ENCODE assay signal across 22 cellular contexts in genomic region chr16:57126412-57126811, GRCh38. TPM values are rescaled to one million over a fixed set of nuclear protein-coding genes. Genes with fewer than 3 reads are reported as not detected.
DNase-seq lines count a peak whose midpoint lies in the region; ATAC-seq, FAIRE-seq and TF ChIP-seq lines count a peak whose summit lies in the region.
"Had no signal": no experiment of that assay in that cellular context is flagged by ENCODE, and none has a peak within 500 bp of the region (broad histone marks: within the 10 kb centered on the region; RNA-seq: fewer than 3 reads in every experiment).

No MANE protein-coding gene starts in this region.

- no peak overlapping the region for H3K23ac ChIP-seq in H1 (ENCODE audit: insufficient read length)

- H4K5ac ChIP-seq in H1 (ENCODE audit: insufficient read length, low read depth, low read length) = no peak overlapping the region

- H2AFZ ChIP-seq in H1 (ENCODE audit: low read length) = no peak overlapping the region

- no peak overlapping the region for H4K91ac ChIP-seq in H1 (replicated peaks; ENCODE audit: insufficient read length, low read length)

- H4K20me1 ChIP-seq in H1 (replicated peaks in 1 of 2; ENCODE audit: control insufficient read depth in 1 of 2, insufficient read depth in 2 of 2, low read length in 2 of 2) = no peaks in the 10 kb centered on the region

- TF ChIP-seq RAD21 in H1 (IDR thresholded peaks at IDR 0.05 in 1 of 2, conservative IDR thresholded peaks at IDR 0.05 in 1 of 2; ENCODE audit: low read depth in 2 of 2, low read length in 2 of 2) = no peak

- no peak for TF ChIP-seq CTCF in activated CD8-positive, alpha-beta T cell treated with anti-CD3 and anti-CD28 coated beads for 36 hours (IDR thresholded peaks at IDR 0.05)
- TF ChIP-seq CTCF in H1 (IDR thresholded peaks at IDR 0.05; ENCODE audit: control extremely low read depth in 1 of 3, insufficient read depth in 1 of 3, low read depth in 1 of 3, low read length in 3 of 3) = no peak

- H3K36me3 Mint-ChIP-seq in activated CD8-positive, alpha-beta T cell treated with anti-CD3 and anti-CD28 coated beads for 36 hours (ENCODE audit: low read depth) = no peaks in the 10 kb centered on the region

- no peak for ATAC-seq in activated CD8-positive, alpha-beta T cell treated with anti-CD3 and anti-CD28 coated beads for 36 hours
- ATAC-seq: activated CD4-positive, alpha-beta T cell treated with anti-CD3 and anti-CD28 coated beads for 36 hours; left cardiac atrium had no signal

- H2BK12ac ChIP-seq in H1 (ENCODE audit: low read depth, low read length) = no peak overlapping the region

- H3K9ac ChIP-seq in H1 (replicated peaks in 1 of 4; ENCODE audit: extremely low read depth in 1 of 4, low read depth in 3 of 4, low read length in 3 of 4) = no peak overlapping the region

- H3K23me2 ChIP-seq in H1 (ENCODE audit: low read depth, low read length) = no peaks in the 10 kb centered on the region

- no peaks in the 10 kb centered on the region for H3K27me3 Mint-ChIP-seq in activated CD8-positive, alpha-beta T cell treated with anti-CD3 and anti-CD28 coated beads for 36 hours
- H3K27me3 Mint-ChIP-seq: activated CD4-positive, alpha-beta T cell treated with anti-CD3 and anti-CD28 coated beads for 36 hours had no signal

- no peak overlapping the region for H3K18ac ChIP-seq in H1 (ENCODE audit: extremely low read depth, low read length)

- no peaks in the 10 kb centered on the region; a peak in 1 of 7 replicates for H3K4me1 ChIP-seq in H1 (replicated peaks in 1 of 4; ENCODE audit: control insufficient read depth in 3 of 4, insufficient read depth in 4 of 4, low read length in 3 of 4)

- H3K4me2 ChIP-seq in H1 (ENCODE audit: insufficient read depth in 1 of 2, low read depth in 2 of 2, low read length in 2 of 2) = no peak overlapping the region

- H3K14ac ChIP-seq in H1 (ENCODE audit: insufficient read length) = no peak overlapping the region

- intact Hi-C loops in activated CD8-positive, alpha-beta T cell treated with anti-CD3 and anti-CD28 coated beads for 36 hours (cut with micrococcal nuclease) = no loop called here

- no peak overlapping the region for H2BK5ac ChIP-seq in H1 (ENCODE audit: low read depth, low read length)

- no peak for TF ChIP-seq POLR2A in H1 (IDR thresholded peaks at IDR 0.05; ENCODE audit: control extremely low read depth in 1 of 2, low read depth in 2 of 2, low read length in 2 of 2)

- H3K79me2 ChIP-seq in H1 (ENCODE audit: control insufficient read depth in 1 of 2, insufficient read depth in 2 of 2, low read length in 2 of 2) = no peaks in the 10 kb centered on the region

- H2BK15ac ChIP-seq in H1 (ENCODE audit: low read length) = no peak overlapping the region

- H3K9me3 ChIP-seq in H1 (ENCODE audit: insufficient read depth in 2 of 2, low read depth in 1 of 2, low read length in 1 of 2) = no peaks in the 10 kb centered on the region

- WGBS in H1 (ENCODE audit: extremely low coverage in 1 of 2, insufficient coverage in 1 of 2, insufficient read length in 1 of 2, insufficient replicate concordance in 2 of 2, low coverage in 1 of 2, low lambda C conversion rate in 2 of 2, missing lambda C conversion rate in 1 of 2), 2 experiments = 87% methylated on average over 4 of the region's 4 CpGs; no CpG with 5 or more reads in 1 of the 2 experiments

- H2BK120ac ChIP-seq in H1 (replicated peaks; ENCODE audit: low read depth, low read length) = no peak overlapping the region

- H3K79me1 ChIP-seq in H1 (ENCODE audit: low read depth, low read length) = no peaks in the 10 kb centered on the region

- FAIRE-seq in H1 (lab: Jason Lieb, UNC) = no peak
- FAIRE-seq: GM12891 had no signal

- H3K27ac ChIP-seq in H1 (ENCODE audit: low read depth, low read length) = no peak overlapping the region
- H3K27ac ChIP-seq: 22Rv1, epithelial cell of prostate, HL-60 had no signal

- peak overlapping the region; percentile 59 for H4K8ac ChIP-seq in H1 (ENCODE audit: extremely low read depth, insufficient read depth, low read length)

- no peak overlapping the region for H3K56ac ChIP-seq in H1 (replicated peaks; ENCODE audit: insufficient read length, low read depth, low read length)

- peak overlapping the region; percentile 88 for H3K27ac Mint-ChIP-seq in activated CD8-positive, alpha-beta T cell treated with anti-CD3 and anti-CD28 coated beads for 36 hours
- H3K27ac Mint-ChIP-seq: activated CD4-positive, alpha-beta T cell treated with anti-CD3 and anti-CD28 coated beads for 36 hours had no signal

- H3K4me3 ChIP-seq in H1 (ENCODE audit: extremely low read depth in 1 of 4, insufficient read depth in 2 of 4, low read depth in 3 of 4, low read length in 4 of 4) = no peak overlapping the region

- no peak for TF ChIP-seq EP300 in H1 (IDR thresholded peaks at IDR 0.05; ENCODE audit: borderline replicate concordance in 1 of 2, low read depth in 2 of 2, low read length in 2 of 2)

- DNase-seq in DMS53 (lab: John Stamatoyannopoulos, UW) = peak; percentile 32
- no peak for DNase-seq in DMS53 treated with DMSO at 0.1 percent for 48 hours (lab: John Stamatoyannopoulos, UW; ENCODE audit: unreplicated experiment)
- peak; percentile 40 for DNase-seq in A172 (ENCODE audit: low spot score)
- DNase-seq in activated CD8-positive, alpha-beta T cell treated with anti-CD3 and anti-CD28 coated beads for 36 hours = peak; percentile 30
- no peak for DNase-seq in H1 (ENCODE audit: low read depth in 1 of 2, low spot score in 2 of 2)
- no peak for DNase-seq in NCI-H2171 treated with DMSO at 0.1 percent for 48 hours (lab: John Stamatoyannopoulos, UW)
- no peak for DNase-seq in retina
- DNase-seq in DMS153 treated with DMSO at 0.1 percent for 48 hours (lab: John Stamatoyannopoulos, UW; ENCODE audit: unreplicated experiment) = no peak
- DNase-seq: activated CD4-positive, alpha-beta T cell treated with anti-CD3 and anti-CD28 coated beads for 36 hours; activated T-cell treated with anti-CD3 and anti-CD28 coated beads for 4 hours; aorta; cerebellar nuclear complex; HCEC 1CT; left cardiac atrium; mammary epithelial cell; NCI-H1048; NCI-H187 treated with DMSO at 0.1 percent for 48 hours; NCI-H69 had no signal

- CTCF ChIA-PET in activated CD8-positive, alpha-beta T cell treated with anti-CD3 and anti-CD28 coated beads for 36 hours (lab: Charles Lee) = interaction anchor here (0.8 to 3.0 kb wide), 7 partner anchors 15 to 42 kb away, joined by 3 to 17 read pairs (median 4); partner anchors contain the start of gene CPNE2
- CTCF ChIA-PET in H1 (lab: Charles Lee; ENCODE audit: partially characterized antibody) = interaction anchor here (0.6 to 1.8 kb wide), 7 partner anchors 20 to 914 kb away, joined by 3 to 4 read pairs (median 3); no protein-coding TSS in a partner anchor

- H3K36me3 ChIP-seq in H1 (ENCODE audit: control insufficient read depth in 2 of 4, insufficient read depth in 4 of 4, low read length in 3 of 4) = no peaks in the 10 kb centered on the region

- peaks cover 76% of the 10 kb centered on the region for H3K4me1 Mint-ChIP-seq in activated CD8-positive, alpha-beta T cell treated with anti-CD3 and anti-CD28 coated beads for 36 hours (ENCODE audit: low read depth)

- H3K27me3 ChIP-seq in H1 (replicated peaks in 1 of 4; ENCODE audit: control insufficient read depth in 3 of 4, extremely low read depth in 1 of 4, insufficient read depth in 3 of 4, low read length in 3 of 4) = no peaks in the 10 kb centered on the region

- no peak overlapping the region for H2BK20ac ChIP-seq in H1 (ENCODE audit: low read length)

- H3K4ac ChIP-seq in H1 (replicated peaks; ENCODE audit: insufficient read length, low read depth, low read length) = no peak overlapping the region

- POLR2A ChIA-PET in activated CD8-positive, alpha-beta T cell treated with anti-CD3 and anti-CD28 coated beads for 36 hours (lab: Charles Lee) = interaction anchor here (1.2 to 4.3 kb wide), 5 partner anchors 10 to 34 kb away, joined by 3 to 23 read pairs (median 6); partner anchors contain the start of gene CPNE2
- POLR2A ChIA-PET in H1 (lab: Charles Lee; ENCODE audit: partially characterized antibody) = interaction anchor here (0.9 to 1.2 kb wide), 2 partner anchors 9 to 15 kb away, joined by 3 to 4 read pairs; no protein-coding TSS in a partner anchor

- no peak overlapping the region for H2AK5ac ChIP-seq in H1 (ENCODE audit: low read depth, low read length)

- no peak overlapping the region for H3K4me3 Mint-ChIP-seq in activated CD8-positive, alpha-beta T cell treated with anti-CD3 and anti-CD28 coated beads for 36 hours
- H3K4me3 Mint-ChIP-seq: activated CD4-positive, alpha-beta T cell treated with anti-CD3 and anti-CD28 coated beads for 36 hours had no signal

- H3K9me3 Mint-ChIP-seq in activated CD8-positive, alpha-beta T cell treated with anti-CD3 and anti-CD28 coated beads for 36 hours = no peaks in the 10 kb centered on the region

RNA-seq across cellular contexts. Expression of gene CPNE2, which starts 34.0 kb away (rescaled TPM):
- total RNA-seq in A172 (2014; rRNA removed; shearing (Covaris generic)) = 40.5 and 43.0 TPM in 2 replicates
- 10 to 100 TPM; 18.6 to 20.6 TPM for total RNA-seq in activated CD8-positive, alpha-beta T cell treated with anti-CD3 and anti-CD28 coated beads for 36 hours
- 10.6 and 11.6 TPM in 2 replicates for total RNA-seq in H1 (2021; fragmentation: NEBNext Ultra II Directional; extraction: Animal tissue kit (Norgen Biotek cat#: 25700))
- 38.0 and 39.5 TPM in 2 replicates for polyA plus RNA-seq in H1 (2011; rRNA removed)
- 23.2 TPM for polyA plus RNA-seq in H1 (2011; cell fraction: cytosol; rRNA removed)
- polyA plus RNA-seq in H1 (2011; cell fraction: nucleus; rRNA removed) = 22.3 TPM
- 11.1 to 18.8 TPM (median 16.3 TPM) in 4 replicates for polyA plus RNA-seq in H1 (2012, experiment 1 of 2)
- 20.5 TPM for polyA plus RNA-seq in H1 (2012, experiment 2 of 2)
- 26.2 TPM for polyA plus RNA-seq in H1 (2013, experiment 1 of 2)
- 24.6 TPM for polyA plus RNA-seq in H1 (2013, experiment 2 of 2)
- polyA minus RNA-seq in H1 (2011; rRNA and poly(A)+ RNA removed) = 16.1 and 18.7 TPM in 2 replicates
- 11.2 TPM for polyA minus RNA-seq in H1 (2011; cell fraction: cytosol; rRNA and poly(A)+ RNA removed)
- 9.8 TPM for polyA minus RNA-seq in H1 (2011; cell fraction: nucleus; rRNA and poly(A)+ RNA removed)

RNA-seq across cellular contexts. Expression of gene PSME3IP1, which starts 59.4 kb away (rescaled TPM):
- total RNA-seq in A172 (2014; rRNA removed; shearing (Covaris generic)) = 170 and 232 TPM in 2 replicates
- total RNA-seq in activated CD8-positive, alpha-beta T cell treated with anti-CD3 and anti-CD28 coated beads for 36 hours = 100 to 1,000 TPM; 101 to 103 TPM
- 93.1 and 95.1 TPM in 2 replicates for total RNA-seq in H1 (2021; fragmentation: NEBNext Ultra II Directional; extraction: Animal tissue kit (Norgen Biotek cat#: 25700))
- 98.3 and 117 TPM in 2 replicates for polyA plus RNA-seq in H1 (2011; rRNA removed)
- 123 TPM for polyA plus RNA-seq in H1 (2011; cell fraction: cytosol; rRNA removed)
- 179 TPM for polyA plus RNA-seq in H1 (2011; cell fraction: nucleus; rRNA removed)
- polyA plus RNA-seq in H1 (2012, experiment 1 of 2) = 86.9 to 108 TPM (median 91.2 TPM) in 4 replicates
- polyA plus RNA-seq in H1 (2012, experiment 2 of 2) = 31.9 TPM
- polyA plus RNA-seq in H1 (2013, experiment 1 of 2) = 102 TPM
- 97.3 TPM for polyA plus RNA-seq in H1 (2013, experiment 2 of 2)
- 74.9 and 95.6 TPM in 2 replicates for polyA minus RNA-seq in H1 (2011; rRNA and poly(A)+ RNA removed)
- 52.8 TPM for polyA minus RNA-seq in H1 (2011; cell fraction: cytosol; rRNA and poly(A)+ RNA removed)
- 49.9 TPM for polyA minus RNA-seq in H1 (2011; cell fraction: nucleus; rRNA and poly(A)+ RNA removed)

RNA-seq across cellular contexts. Expression of gene RSPRY1, which starts 59.7 kb away (rescaled TPM):
- 25.8 and 28.7 TPM in 2 replicates for total RNA-seq in A172 (2014; rRNA removed; shearing (Covaris generic))
- total RNA-seq in activated CD8-positive, alpha-beta T cell treated with anti-CD3 and anti-CD28 coated beads for 36 hours = 10 to 100 TPM; 24.5 to 29.4 TPM
- total RNA-seq in H1 (2021; fragmentation: NEBNext Ultra II Directional; extraction: Animal tissue kit (Norgen Biotek cat#: 25700)) = 32.5 and 34.2 TPM in 2 replicates
- 9.1 and 11.5 TPM in 2 replicates for polyA plus RNA-seq in H1 (2011; rRNA removed)
- polyA plus RNA-seq in H1 (2011; cell fraction: cytosol; rRNA removed) = 12.8 TPM
- 13.4 TPM for polyA plus RNA-seq in H1 (2011; cell fraction: nucleus; rRNA removed)
- 14.1 to 20.5 TPM (median 19.2 TPM) in 4 replicates for polyA plus RNA-seq in H1 (2012, experiment 1 of 2)
- 1.5 TPM for polyA plus RNA-seq in H1 (2012, experiment 2 of 2)
- 40.3 TPM for polyA plus RNA-seq in H1 (2013, experiment 1 of 2)
- polyA plus RNA-seq in H1 (2013, experiment 2 of 2) = 43.4 TPM
- 95.2 and 95.6 TPM in 2 replicates for polyA minus RNA-seq in H1 (2011; rRNA and poly(A)+ RNA removed)
- polyA minus RNA-seq in H1 (2011; cell fraction: cytosol; rRNA and poly(A)+ RNA removed) = 33.5 TPM
- 45.2 TPM for polyA minus RNA-seq in H1 (2011; cell fraction: nucleus; rRNA and poly(A)+ RNA removed)

Comparison
In these comparisons a context has a peak if more than half of its experiments do, and no peak if none do; other contexts are left out.
1. DNase-seq: peak in DMS53 (single experiment), A172 (single experiment) and activated CD8-positive, alpha-beta T cell treated with anti-CD3 and anti-CD28 coated beads for 36 hours (single experiment); none in DMS53 treated with DMSO at 0.1 percent for 48 hours (single experiment), H1 (0 of 2), NCI-H2171 treated with DMSO at 0.1 percent for 48 hours (single experiment), retina (single experiment) and DMS153 treated with DMSO at 0.1 percent for 48 hours (single experiment).